ENCODE assay signal across 8 cellular contexts in genomic region chr12:111599459-111600295, GRCh38. TPM values are rescaled to one million over a fixed set of nuclear protein-coding genes. Genes with fewer than 3 reads are reported as not detected.
A peak's percentile ranks its signal among the peaks of the same experiment; 100 is the strongest.
DNase-seq lines count a peak whose midpoint lies in the region; TF ChIP-seq lines count a peak whose summit lies in the region.

No MANE protein-coding gene starts in this region.

- peak overlapping the region; percentile 69 for H3K9ac ChIP-seq in endodermal cell (ENCODE audit: extremely low read depth, low read length, poor library complexity, severe bottlenecking)

- TF ChIP-seq CTCF in GM20000 (IDR thresholded peaks at IDR 0.05; ENCODE audit: extremely low read depth, missing control alignments) (no peak), endodermal cell (conservative IDR thresholded peaks at IDR 0.05) (peak; percentile 51)

- H3K4me3 ChIP-seq in endodermal cell (ENCODE audit: low read length), result peak overlapping the region; percentile 84

- no peaks in the 10 kb centered on the region for H3K27me3 Mint-ChIP-seq in endodermal cell (ENCODE audit: insufficient read depth)

- H3K4me1 Mint-ChIP-seq in endodermal cell, result peaks cover 18% of the 10 kb centered on the region

- H3K4me3 Mint-ChIP-seq in endodermal cell, result peak overlapping the region; percentile 94

- no peaks in the 10 kb centered on the region for H3K4me1 ChIP-seq in endodermal cell (ENCODE audit: control insufficient read depth, insufficient read depth, low read length)

- H3K9me3 ChIP-seq in endodermal cell (ENCODE audit: control insufficient read depth, low read length), result peaks cover 5% of the 10 kb centered on the region

- peak overlapping the region; percentile 95 for H3K27ac ChIP-seq in endodermal cell (ENCODE audit: low read depth, low read length)

- 1 to 2% methylated on average over 21 to 57 of the region's 57 CpGs for WGBS in endodermal cell (ENCODE audit: insufficient coverage in 1 of 2, insufficient read length in 1 of 2), 2 experiments

- H3K36me3 Mint-ChIP-seq in endodermal cell (ENCODE audit: low read depth), result no peaks in the 10 kb centered on the region

- H3K27ac Mint-ChIP-seq in endodermal cell, result peak overlapping the region; percentile 50

- H3K27me3 ChIP-seq in endodermal cell (ENCODE audit: control insufficient read depth, insufficient read depth, low read length, poor library complexity, severe bottlenecking), result no peaks in the 10 kb centered on the region

- no peaks in the 10 kb centered on the region for H3K36me3 ChIP-seq in endodermal cell (ENCODE audit: control insufficient read depth, insufficient read depth, low read length)

- H3K9me3 Mint-ChIP-seq in endodermal cell, result peaks cover 4% of the 10 kb centered on the region

- DNase-seq in COLO668 (lab: John Stamatoyannopoulos, UW; ENCODE audit: unreplicated experiment) (peak; percentile 96), GM20000 (ENCODE audit: low spot score) (peak; percentile 93), HT-29 (ENCODE audit: low spot score) (peak; percentile 77), NOMO-1 (lab: John Stamatoyannopoulos, UW; ENCODE audit: unreplicated experiment in 2 of 2) (peak; percentile 79 to 85), endodermal cell (peak; percentile 99), mesenteric fat pad (ENCODE audit: low spot score) (peak; percentile 98)
- DNase-seq in activated CD8-positive, alpha-beta memory T cell treated with anti-CD3 and anti-CD28 coated beads, Interleukin-2, amount 50 U/mL, for 24 hours (ENCODE audit: extremely low read depth), result peak; percentile 73
- peak; percentile 83 for DNase-seq in stimulated activated CD8-positive, alpha-beta memory T cell treated with anti-CD3 and anti-CD28 coated beads, Interleukin-12 subunit alpha, Interleukin-12 subunit beta, amount 100 ng/mL, for 4 hours (ENCODE audit: low read depth)

RNA-seq across cellular contexts. Expression of gene ATXN2, which starts 0.6 kb away (rescaled TPM):
- total RNA-seq in HT-29 (2014; rRNA removed; shearing (Covaris generic)), result 14.5 and 29.9 TPM in 2 replicates
- 10 to 100 TPM; 85.7 to 87.3 TPM for total RNA-seq in endodermal cell
- polyA plus RNA-seq in endodermal cell (2013, experiment 1 of 2), result 66.0 TPM
- polyA plus RNA-seq in endodermal cell (2013, experiment 2 of 2), result 60.3 TPM
- total RNA-seq in mesenteric fat pad, result 82.1 TPM

Comparison
In these comparisons a context has a peak if more than half of its experiments do, and no peak if none do; other contexts are left out.
1. Peak in every context shown above with its lines: DNase-seq, H3K4me3 ChIP-seq and H3K27ac ChIP-seq.